In genomic region chr16:66578596-66579531, GRCh38 we compare ENCODE assay signal across 10 cellular contexts. TPM values are rescaled to one million over a fixed set of nuclear protein-coding genes. Genes with fewer than 3 reads are reported as not detected.
A peak's percentile ranks its signal among the peaks of the same experiment; 100 is the strongest.
DNase-seq lines count a peak whose midpoint lies in the region; ATAC-seq and TF ChIP-seq lines count a peak whose summit lies in the region.
"Had no signal": no experiment of that assay in that cellular context is flagged by ENCODE, and none has a peak within 500 bp of the region (broad histone marks: within the 10 kb centered on the region; RNA-seq: fewer than 3 reads in every experiment).

A gene with protein sequence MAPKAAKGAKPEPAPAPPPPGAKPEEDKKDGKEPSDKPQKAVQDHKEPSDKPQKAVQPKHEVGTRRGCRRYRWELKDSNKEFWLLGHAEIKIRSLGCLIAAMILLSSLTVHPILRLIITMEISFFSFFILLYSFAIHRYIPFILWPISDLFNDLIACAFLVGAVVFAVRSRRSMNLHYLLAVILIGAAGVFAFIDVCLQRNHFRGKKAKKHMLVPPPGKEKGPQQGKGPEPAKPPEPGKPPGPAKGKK (plus strand): TSS chr16:66579463. CDS start chr16:66579608, 145 bp downstream.

- in situ Hi-C loops in GM13976 (cut with MboI; ENCODE audit: low sequenced_read_pairs, unreplicated experiment) = no loop called here
- in situ Hi-C loops in gastrocnemius medialis (cut with MboI; ENCODE audit: low sequenced_read_pairs in 4 of 4) = no loop called here

- peak within 1 kb of the TSS; percentile 17 to 45 (median 33) for H3K4me3 ChIP-seq in gastrocnemius medialis

- TF ChIP-seq CTCF in GM13976 (IDR thresholded peaks at IDR 0.05; ENCODE audit: borderline replicate concordance, control extremely low read depth, extremely low read depth, insufficient read depth, missing control alignments) = no peak
- no peak for TF ChIP-seq CTCF in gastrocnemius medialis (IDR thresholded peaks at IDR 0.05 in 4 of 5, conservative IDR thresholded peaks at IDR 0.05 in 1 of 5)

- H3K27ac ChIP-seq in gastrocnemius medialis = no peak within 1 kb of the TSS
- H3K27ac ChIP-seq: gastroesophageal sphincter had no signal

- intact Hi-C loops in left cardiac atrium (cut with DNase I) (no loop called here), gastrocnemius medialis (cut with DNase I; ENCODE audit: low total_unique reads) (no loop called here)

- H3K9me3 ChIP-seq in gastrocnemius medialis = no peaks in the 10 kb centered on the region
- H3K9me3 ChIP-seq: gastroesophageal sphincter had no signal

- H3K27me3 ChIP-seq in gastrocnemius medialis = peaks cover 13 to 29% (median 20%) of the 10 kb centered on the region in 3 donors

- no peak for TF ChIP-seq POLR2A in gastrocnemius medialis (IDR thresholded peaks at IDR 0.05)

- H3K4me1 ChIP-seq in gastrocnemius medialis = peaks cover 27% of the 10 kb centered on the region in 2 donors

- DNase-seq in GM13976 (ENCODE audit: low spot score) = peak; percentile 49
- peak; percentile 8 for DNase-seq in activated CD4-positive, alpha-beta T cell treated with anti-CD3 and anti-CD28 coated beads, Interleukin-2, amount 50 U/mL, for 1 hour
- no peak for DNase-seq in left cardiac atrium
- no peak for DNase-seq in gastrocnemius medialis
- DNase-seq in NCI-H226 = no peak
- DNase-seq in activated effector memory CD4-positive, alpha-beta T cell treated with Interleukin-2 at 50 U/mL for 16 hours = no peak
- DNase-seq in epidermal melanocyte (ENCODE audit: insufficient read length, low spot score) = no peak
- DNase-seq: NCI-H526 had no signal

- no peaks in the 10 kb centered on the region for H3K36me3 ChIP-seq in gastrocnemius medialis
- H3K36me3 ChIP-seq: gastroesophageal sphincter had no signal

- ATAC-seq in left cardiac atrium (peak; percentile 35 to 51), gastrocnemius medialis (no peak), HG02840 (IDR thresholded peaks at IDR 0.05; ENCODE audit: low FRiP score, unreplicated experiment) (no peak)
- ATAC-seq: gastroesophageal sphincter had no signal

RNA-seq across cellular contexts. Expression of the gene that starts here (rescaled TPM):
- total RNA-seq in left cardiac atrium = under 1 TPM in 1 of 2 donors, not detected in 1; 0.62 TPM
- not detected for total RNA-seq in gastrocnemius medialis
- total RNA-seq: gastroesophageal sphincter had no signal

Comparison
In these comparisons a context has a peak if more than half of its experiments do, and no peak if none do; other contexts are left out.
1. Peak in ATAC-seq in left cardiac atrium; RNA of the gene not detected or under 1 TPM.
2. DNase-seq: peak in GM13976 (single experiment) and activated CD4-positive, alpha-beta T cell treated with anti-CD3 and anti-CD28 coated beads, Interleukin-2, amount 50 U/mL, for 1 hour (single experiment); none in left cardiac atrium (single experiment), gastrocnemius medialis (0 of 2), NCI-H226 (single experiment), activated effector memory CD4-positive, alpha-beta T cell treated with Interleukin-2 at 50 U/mL for 16 hours (single experiment) and epidermal melanocyte (single experiment).